In genomic region chr7:41921453-41921912, GRCh38 we compare ENCODE assay signal across 17 cellular contexts.
DNase-seq lines count a peak whose midpoint lies in the region; ATAC-seq, FAIRE-seq and TF ChIP-seq lines count a peak whose summit lies in the region.
"Had no signal": no experiment of that assay in that cellular context is flagged by ENCODE, and none has a peak within 500 bp of the region (broad histone marks: within the 10 kb centered on the region; RNA-seq: fewer than 3 reads in every experiment).

No MANE protein-coding gene starts in this region.

- H3K36me3 ChIP-seq in liver (ENCODE audit: control insufficient read depth in 4 of 4, insufficient read depth in 3 of 4, low read depth in 1 of 4, low read length in 3 of 4), result no peaks in the 10 kb centered on the region
- H3K36me3 ChIP-seq in HepG2 (replicated peaks in 1 of 2; ENCODE audit: control insufficient read depth in 1 of 2, insufficient read depth in 2 of 2, low read length in 2 of 2), result no peaks in the 10 kb centered on the region
- no peaks in the 10 kb centered on the region for H3K36me3 ChIP-seq in mesenchymal stem cell (ENCODE audit: control insufficient read depth in 1 of 2, insufficient read depth in 2 of 2, low read depth in 1 of 2, low read length in 2 of 2)
- H3K36me3 ChIP-seq: adrenal gland had no signal

- in situ Hi-C loops in HepG2 (cut with HindIII; ENCODE audit: extremely low pct_ligation_motif_present, low pct_unique_long_range_greater_than_20kb), result no loop called here

- H3K4me1 ChIP-seq in liver (ENCODE audit: control insufficient read depth in 4 of 4, insufficient read depth in 4 of 4, low read length in 3 of 4) (no peaks in the 10 kb centered on the region), HepG2 (ENCODE audit: insufficient read depth, low read length) (no peaks in the 10 kb centered on the region), mesenchymal stem cell (ENCODE audit: control insufficient read depth, insufficient read depth, low read depth, low read length) (peaks cover 4% of the 10 kb centered on the region)
- H3K4me1 ChIP-seq: adrenal gland had no signal

- H4K8ac ChIP-seq in mesenchymal stem cell (ENCODE audit: low read length), result peak overlapping the region; percentile 33

- no peak overlapping the region for H3K23ac ChIP-seq in mesenchymal stem cell (ENCODE audit: low read length in 2 of 2)

- H3K27me3 ChIP-seq in liver (ENCODE audit: control insufficient read depth in 4 of 4, insufficient read depth in 4 of 4, low read length in 3 of 4) (peaks cover 0 to 6% (median 0%) of the 10 kb centered on the region in 4 donors), HepG2 (ENCODE audit: control insufficient read depth in 1 of 2, insufficient read depth in 2 of 2, low read length in 2 of 2) (0 out of 5 replicates have a peak, but pooled peaks cover 0 to 4% of the 10 kb centered on the region in 2 experiments), mesenchymal stem cell (ENCODE audit: control insufficient read depth in 1 of 2, insufficient read depth in 1 of 2, low read length in 2 of 2) (no peaks in the 10 kb centered on the region)
- H3K27me3 ChIP-seq: adrenal gland had no signal

- H2BK120ac ChIP-seq in mesenchymal stem cell (ENCODE audit: low read depth, low read length), result no peak overlapping the region

- ATAC-seq in HepG2 (no peak), GM21576 (IDR thresholded peaks at IDR 0.05; ENCODE audit: unreplicated experiment) (no peak)
- ATAC-seq: activated CD8-positive, alpha-beta T cell treated with anti-CD3 and anti-CD28 coated beads for 36 hours; esophagus mucosa had no signal

- no peak for TF ChIP-seq POLR2A in HepG2 (IDR thresholded peaks at IDR 0.05; ENCODE audit: insufficient read depth in 1 of 2, low read depth in 2 of 2, low read length in 2 of 2)

- 73% methylated on average over 2 of the region's 2 CpGs for WGBS in liver
- WGBS in HepG2 (ENCODE audit: low lambda C conversion rate), result 18% methylated on average over 2 of the region's 2 CpGs
- 21% methylated on average over 2 of the region's 2 CpGs for WGBS in mesenchymal stem cell

- H3K9me3 ChIP-seq in liver (ENCODE audit: control insufficient read depth in 4 of 4, low read length in 3 of 4), result no peaks in the 10 kb centered on the region
- no peaks in the 10 kb centered on the region for H3K9me3 ChIP-seq in HepG2 (ENCODE audit: low read length)
- no peaks in the 10 kb centered on the region for H3K9me3 ChIP-seq in mesenchymal stem cell (ENCODE audit: control insufficient read depth, low read length)
- H3K9me3 ChIP-seq: adrenal gland had no signal

- TF ChIP-seq CTCF in liver (IDR thresholded peaks at IDR 0.05; ENCODE audit: low read depth, low read length, missing input control), result no peak
- no peak for TF ChIP-seq CTCF in HepG2 (CRISPR knock-in tag; IDR thresholded peaks at IDR 0.05)

- H3K9ac ChIP-seq in liver (ENCODE audit: low read depth in 1 of 2, low read length in 2 of 2) (no peak overlapping the region), HepG2 (ENCODE audit: insufficient read depth, low read depth, low read length) (no peak overlapping the region), mesenchymal stem cell (ENCODE audit: low read length) (no peak overlapping the region)

- CTCF ChIA-PET in HepG2 (lab: Yijun Ruan, JAX; ENCODE audit: low intra/inter-chr PET ratio, low total read pairs), result no interaction called here

- peak in 1 of 2 donors; percentile 30 for TF ChIP-seq RAD21 in liver (IDR thresholded peaks at IDR 0.05)
- TF ChIP-seq RAD21 in HepG2 (CRISPR knock-in tag; IDR thresholded peaks at IDR 0.05), result no peak

- H4K20me1 ChIP-seq in HepG2 (ENCODE audit: insufficient read depth, low read length), result no peaks in the 10 kb centered on the region

- no peak overlapping the region for H3K18ac ChIP-seq in mesenchymal stem cell (ENCODE audit: low read depth in 1 of 2, low read length in 2 of 2)

- H3K14ac ChIP-seq in mesenchymal stem cell (ENCODE audit: low read length in 2 of 2), result no peak overlapping the region

- intact Hi-C loops in HepG2 (cut with micrococcal nuclease; ENCODE audit: unreplicated experiment), result no loop called here

- H3K4me2 ChIP-seq in HepG2 (ENCODE audit: low read depth, low read length) (no peak overlapping the region), mesenchymal stem cell (ENCODE audit: low read length, poor library complexity, severe bottlenecking) (no peak overlapping the region)

- POLR2A ChIA-PET in HepG2 (lab: Yijun Ruan, JAX), result no interaction called here

- H2BK15ac ChIP-seq in mesenchymal stem cell (ENCODE audit: low read depth, poor library complexity, severe bottlenecking), result no peak overlapping the region

- H3K79me1 ChIP-seq in mesenchymal stem cell (replicated peaks; ENCODE audit: low read length, poor library complexity, severe bottlenecking), result no peaks in the 10 kb centered on the region

- H2BK12ac ChIP-seq in mesenchymal stem cell (ENCODE audit: low read length in 2 of 2), result no peak overlapping the region

- H4K91ac ChIP-seq in mesenchymal stem cell (ENCODE audit: low read length), result no peak overlapping the region

- TF ChIP-seq EP300 in HepG2 (IDR thresholded peaks at IDR 0.05; ENCODE audit: low read depth in 2 of 2, low read length in 2 of 2), result no peak
- TF ChIP-seq EP300 in HepG2 (CRISPR knock-in tag; IDR thresholded peaks at IDR 0.05; ENCODE audit: borderline replicate concordance), result no peak

- H3K27ac ChIP-seq in liver (ENCODE audit: low read depth in 1 of 2, low read length in 2 of 2), result no peak overlapping the region
- H3K27ac ChIP-seq in HepG2 (ENCODE audit: extremely low read length, insufficient read depth, low read length), result no peak overlapping the region
- H3K27ac ChIP-seq in mesenchymal stem cell (ENCODE audit: low read length, poor library complexity, severe bottlenecking), result no peak overlapping the region
- no peak overlapping the region for H3K27ac ChIP-seq in caudate nucleus (ENCODE audit: low read depth, low read length)
- H3K27ac ChIP-seq: adrenal gland had no signal

- H2AFZ ChIP-seq in HepG2 (ENCODE audit: low read length), result no peak overlapping the region
- H2AFZ ChIP-seq in mesenchymal stem cell (ENCODE audit: low read depth, low read length), result no peak overlapping the region

- H3K79me2 ChIP-seq in HepG2 (ENCODE audit: insufficient read depth, low read length), result no peaks in the 10 kb centered on the region

- H2AK5ac ChIP-seq in mesenchymal stem cell (ENCODE audit: low read length, severe bottlenecking), result no peak overlapping the region

- FAIRE-seq in HepG2 (lab: Jason Lieb, UNC), result no peak
- FAIRE-seq: GM18507, GM19239 had no signal

- no peak overlapping the region for H2BK5ac ChIP-seq in mesenchymal stem cell (ENCODE audit: low read depth, low read length, poor library complexity, severe bottlenecking)

- no TSS peak for BruUV-seq in HepG2 (replicated peaks; lab: Mats Ljungman, UMichigan)

- no peak for DNase-seq in HepG2 (ENCODE audit: low spot score)
- DNase-seq in fibroblast of gingiva (ENCODE audit: low read depth), result peak; percentile 92
- DNase-seq in mesenchymal stem cell, result peak; percentile 89
- no peak for DNase-seq in HPDE6-E6E7 (ENCODE audit: extremely low spot score)
- no peak for DNase-seq in caudate nucleus (lab: John Stamatoyannopoulos, UW)
- DNase-seq in stimulated activated naive CD4-positive, alpha-beta T cell (lab: John Stamatoyannopoulos, UW), result no peak
- DNase-seq: activated CD8-positive, alpha-beta T cell treated with anti-CD3 and anti-CD28 coated beads for 36 hours; adrenal gland; cortex of kidney; naive B cell; NCI-H1105; NCI-H345 had no signal

- H3K4ac ChIP-seq in mesenchymal stem cell (ENCODE audit: low read depth in 1 of 2, low read length in 2 of 2), result no peak overlapping the region

- H3K4me3 ChIP-seq in liver (ENCODE audit: low read depth in 1 of 3, low read length in 3 of 3), result no peak overlapping the region
- no peak overlapping the region for H3K4me3 ChIP-seq in HepG2 (replicated peaks in 1 of 3; ENCODE audit: insufficient read depth in 1 of 3, low read depth in 2 of 3, low read length in 3 of 3)
- no peak overlapping the region for H3K4me3 ChIP-seq in mesenchymal stem cell (ENCODE audit: insufficient read depth in 1 of 2, low read depth in 1 of 2, low read length in 2 of 2)
- H3K4me3 ChIP-seq: adrenal gland had no signal

TF ChIP-seq in liver, 16 proteins besides CTCF, POLR2A, EP300 and RAD21 (continues in another document):
- TF ChIP-seq NR2F2 (IDR thresholded peaks at IDR 0.05), result peak; percentile 68
- no peak for TF ChIP-seq JUND (IDR thresholded peaks at IDR 0.05)
- TF ChIP-seq GABPA (IDR thresholded peaks at IDR 0.05 in 1 of 2, conservative IDR thresholded peaks at IDR 0.05 in 1 of 2), result no peak
- TF ChIP-seq ZBTB33 (IDR thresholded peaks at IDR 0.05), result no peak

TF ChIP-seq in HepG2, 621 proteins besides CTCF, POLR2A, EP300 and RAD21 (continues in another document):
- TF ChIP-seq KLF15 (CRISPR knock-in tag; IDR thresholded peaks at IDR 0.05; ENCODE audit: borderline replicate concordance), result no peak
- no peak for TF ChIP-seq ZFP62 (CRISPR knock-in tag; IDR thresholded peaks at IDR 0.05)
- no peak for TF ChIP-seq NBN (conservative IDR thresholded peaks at IDR 0.05)
- no peak for TF ChIP-seq ZIK1 (CRISPR knock-in tag; IDR thresholded peaks at IDR 0.05; ENCODE audit: borderline replicate concordance, low read depth)
- TF ChIP-seq THRA (CRISPR knock-in tag; IDR thresholded peaks at IDR 0.05; ENCODE audit: borderline replicate concordance), result no peak
- no peak for TF ChIP-seq ZNF563 (CRISPR knock-in tag; IDR thresholded peaks at IDR 0.05)
- TF ChIP-seq ZNF550 (CRISPR knock-in tag; IDR thresholded peaks at IDR 0.05; ENCODE audit: borderline replicate concordance), result no peak
- no peak for TF ChIP-seq ZNF780A (CRISPR knock-in tag; IDR thresholded peaks at IDR 0.05)
- TF ChIP-seq E2F5 (CRISPR knock-in tag; conservative IDR thresholded peaks at IDR 0.05), result no peak

Comparison
In these comparisons a context has a peak if more than half of its experiments do, and no peak if none do; other contexts are left out.
1. DNase-seq: peak in fibroblast of gingiva (single experiment) and mesenchymal stem cell (single experiment); none in HepG2 (single experiment), HPDE6-E6E7 (single experiment), caudate nucleus (0 of 61) and stimulated activated naive CD4-positive, alpha-beta T cell (0 of 6).